ENCODE assay signal across 1 cellular context in the genomic region with DNA sequence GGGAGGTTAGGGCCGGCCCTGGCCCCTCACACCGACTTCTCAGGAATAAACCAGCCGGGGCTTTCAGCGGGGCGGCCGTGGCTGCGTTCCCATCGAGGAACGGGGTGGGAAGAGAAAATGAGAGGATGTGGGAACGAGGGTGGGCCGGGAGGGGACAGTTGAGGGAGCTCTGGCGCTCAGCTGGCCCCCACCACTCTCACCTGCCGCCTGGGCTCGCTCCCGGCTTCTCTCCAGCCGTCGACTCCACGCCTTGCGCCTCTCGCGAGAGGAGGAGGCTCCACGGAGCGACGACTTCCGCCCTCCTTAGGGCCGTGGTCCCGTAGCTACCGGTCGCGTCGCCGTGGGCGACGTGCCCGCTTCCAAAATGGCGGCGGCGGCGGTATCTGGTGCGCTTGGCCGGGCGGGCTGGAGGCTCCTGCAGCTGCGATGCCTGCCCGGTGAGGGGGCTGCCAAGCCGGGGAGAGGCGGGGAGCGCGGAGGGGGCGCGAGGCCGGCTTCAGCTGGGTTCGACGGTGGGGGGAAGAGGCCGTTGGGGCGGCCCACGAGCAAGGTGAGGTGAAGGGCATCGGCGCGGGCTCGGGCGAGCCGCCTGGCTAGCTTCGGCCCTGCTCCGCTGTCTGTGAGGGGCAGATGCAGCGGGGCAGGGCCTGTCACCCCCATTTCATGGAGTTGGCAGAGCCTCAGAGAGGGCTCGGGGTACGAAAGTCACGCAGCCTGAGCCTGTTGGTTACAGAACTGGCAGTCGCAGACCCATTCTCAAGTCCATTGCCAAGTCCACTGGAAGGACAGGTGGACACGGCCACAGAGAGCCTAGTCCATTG.
TF ChIP-seq lines count a peak whose summit lies in the region.

Gene CIAPIN1 (minus strand): TSS at position 244 of the 821 bp plus-strand sequence. CDS start 6,457 bp downstream, outside the sequence.
Gene COQ9 (plus strand): TSS at position 338 of the 821 bp plus-strand sequence. CDS start 27 bp downstream, at position 365.

TF ChIP-seq in K562, 482 proteins besides CTCF, POLR2A, EP300 and RAD21 (continued from another document and continues in another):
- TF ChIP-seq THRB (CRISPR knock-in tag; conservative IDR thresholded peaks at IDR 0.05) (no peak), ELK3 (CRISPR knock-in tag; IDR thresholded peaks at IDR 0.05) (no peak), LCOR (CRISPR knock-in tag; IDR thresholded peaks at IDR 0.05) (peak; percentile 87), PTTG1 (tag; IDR thresholded peaks at IDR 0.05; ENCODE audit: low read depth) (no peak), ZNF324 (CRISPR knock-in tag; IDR thresholded peaks at IDR 0.05) (no peak), SMARCA4 (IDR thresholded peaks at IDR 0.05) (no peak), CSDE1 (IDR thresholded peaks at IDR 0.05) (peak in 1 of 2 experiments; percentile 62; a peak in 1 of 4 replicates), SRSF3 (IDR thresholded peaks at IDR 0.05; ENCODE audit: insufficient read depth, low read length) (no peak), RBM17 (IDR thresholded peaks at IDR 0.05; ENCODE audit: borderline replicate concordance, low read depth, low read length) (no peak), VEZF1 (CRISPR knock-in tag; IDR thresholded peaks at IDR 0.05) (peak; percentile 64), NCOR1 (IDR thresholded peaks at IDR 0.05) (no peak), ZNF395 (CRISPR knock-in tag; IDR thresholded peaks at IDR 0.05) (peak; percentile 76; the same call in 1 of the 2 replicates), ZBTB40 (IDR thresholded peaks at IDR 0.05) (peak; percentile 87), ZBTB40 (CRISPR knock-in tag; IDR thresholded peaks at IDR 0.05) (no peak), CBX8 (IDR thresholded peaks at IDR 0.05; ENCODE audit: borderline replicate concordance, extremely low read depth, low read depth, low read length, poor library complexity, severe bottlenecking) (no peak), L3MBTL2 (IDR thresholded peaks at IDR 0.05) (peak; percentile 73), XRCC3 (IDR thresholded peaks at IDR 0.05) (no peak)
- TF ChIP-seq, protein P1, sequence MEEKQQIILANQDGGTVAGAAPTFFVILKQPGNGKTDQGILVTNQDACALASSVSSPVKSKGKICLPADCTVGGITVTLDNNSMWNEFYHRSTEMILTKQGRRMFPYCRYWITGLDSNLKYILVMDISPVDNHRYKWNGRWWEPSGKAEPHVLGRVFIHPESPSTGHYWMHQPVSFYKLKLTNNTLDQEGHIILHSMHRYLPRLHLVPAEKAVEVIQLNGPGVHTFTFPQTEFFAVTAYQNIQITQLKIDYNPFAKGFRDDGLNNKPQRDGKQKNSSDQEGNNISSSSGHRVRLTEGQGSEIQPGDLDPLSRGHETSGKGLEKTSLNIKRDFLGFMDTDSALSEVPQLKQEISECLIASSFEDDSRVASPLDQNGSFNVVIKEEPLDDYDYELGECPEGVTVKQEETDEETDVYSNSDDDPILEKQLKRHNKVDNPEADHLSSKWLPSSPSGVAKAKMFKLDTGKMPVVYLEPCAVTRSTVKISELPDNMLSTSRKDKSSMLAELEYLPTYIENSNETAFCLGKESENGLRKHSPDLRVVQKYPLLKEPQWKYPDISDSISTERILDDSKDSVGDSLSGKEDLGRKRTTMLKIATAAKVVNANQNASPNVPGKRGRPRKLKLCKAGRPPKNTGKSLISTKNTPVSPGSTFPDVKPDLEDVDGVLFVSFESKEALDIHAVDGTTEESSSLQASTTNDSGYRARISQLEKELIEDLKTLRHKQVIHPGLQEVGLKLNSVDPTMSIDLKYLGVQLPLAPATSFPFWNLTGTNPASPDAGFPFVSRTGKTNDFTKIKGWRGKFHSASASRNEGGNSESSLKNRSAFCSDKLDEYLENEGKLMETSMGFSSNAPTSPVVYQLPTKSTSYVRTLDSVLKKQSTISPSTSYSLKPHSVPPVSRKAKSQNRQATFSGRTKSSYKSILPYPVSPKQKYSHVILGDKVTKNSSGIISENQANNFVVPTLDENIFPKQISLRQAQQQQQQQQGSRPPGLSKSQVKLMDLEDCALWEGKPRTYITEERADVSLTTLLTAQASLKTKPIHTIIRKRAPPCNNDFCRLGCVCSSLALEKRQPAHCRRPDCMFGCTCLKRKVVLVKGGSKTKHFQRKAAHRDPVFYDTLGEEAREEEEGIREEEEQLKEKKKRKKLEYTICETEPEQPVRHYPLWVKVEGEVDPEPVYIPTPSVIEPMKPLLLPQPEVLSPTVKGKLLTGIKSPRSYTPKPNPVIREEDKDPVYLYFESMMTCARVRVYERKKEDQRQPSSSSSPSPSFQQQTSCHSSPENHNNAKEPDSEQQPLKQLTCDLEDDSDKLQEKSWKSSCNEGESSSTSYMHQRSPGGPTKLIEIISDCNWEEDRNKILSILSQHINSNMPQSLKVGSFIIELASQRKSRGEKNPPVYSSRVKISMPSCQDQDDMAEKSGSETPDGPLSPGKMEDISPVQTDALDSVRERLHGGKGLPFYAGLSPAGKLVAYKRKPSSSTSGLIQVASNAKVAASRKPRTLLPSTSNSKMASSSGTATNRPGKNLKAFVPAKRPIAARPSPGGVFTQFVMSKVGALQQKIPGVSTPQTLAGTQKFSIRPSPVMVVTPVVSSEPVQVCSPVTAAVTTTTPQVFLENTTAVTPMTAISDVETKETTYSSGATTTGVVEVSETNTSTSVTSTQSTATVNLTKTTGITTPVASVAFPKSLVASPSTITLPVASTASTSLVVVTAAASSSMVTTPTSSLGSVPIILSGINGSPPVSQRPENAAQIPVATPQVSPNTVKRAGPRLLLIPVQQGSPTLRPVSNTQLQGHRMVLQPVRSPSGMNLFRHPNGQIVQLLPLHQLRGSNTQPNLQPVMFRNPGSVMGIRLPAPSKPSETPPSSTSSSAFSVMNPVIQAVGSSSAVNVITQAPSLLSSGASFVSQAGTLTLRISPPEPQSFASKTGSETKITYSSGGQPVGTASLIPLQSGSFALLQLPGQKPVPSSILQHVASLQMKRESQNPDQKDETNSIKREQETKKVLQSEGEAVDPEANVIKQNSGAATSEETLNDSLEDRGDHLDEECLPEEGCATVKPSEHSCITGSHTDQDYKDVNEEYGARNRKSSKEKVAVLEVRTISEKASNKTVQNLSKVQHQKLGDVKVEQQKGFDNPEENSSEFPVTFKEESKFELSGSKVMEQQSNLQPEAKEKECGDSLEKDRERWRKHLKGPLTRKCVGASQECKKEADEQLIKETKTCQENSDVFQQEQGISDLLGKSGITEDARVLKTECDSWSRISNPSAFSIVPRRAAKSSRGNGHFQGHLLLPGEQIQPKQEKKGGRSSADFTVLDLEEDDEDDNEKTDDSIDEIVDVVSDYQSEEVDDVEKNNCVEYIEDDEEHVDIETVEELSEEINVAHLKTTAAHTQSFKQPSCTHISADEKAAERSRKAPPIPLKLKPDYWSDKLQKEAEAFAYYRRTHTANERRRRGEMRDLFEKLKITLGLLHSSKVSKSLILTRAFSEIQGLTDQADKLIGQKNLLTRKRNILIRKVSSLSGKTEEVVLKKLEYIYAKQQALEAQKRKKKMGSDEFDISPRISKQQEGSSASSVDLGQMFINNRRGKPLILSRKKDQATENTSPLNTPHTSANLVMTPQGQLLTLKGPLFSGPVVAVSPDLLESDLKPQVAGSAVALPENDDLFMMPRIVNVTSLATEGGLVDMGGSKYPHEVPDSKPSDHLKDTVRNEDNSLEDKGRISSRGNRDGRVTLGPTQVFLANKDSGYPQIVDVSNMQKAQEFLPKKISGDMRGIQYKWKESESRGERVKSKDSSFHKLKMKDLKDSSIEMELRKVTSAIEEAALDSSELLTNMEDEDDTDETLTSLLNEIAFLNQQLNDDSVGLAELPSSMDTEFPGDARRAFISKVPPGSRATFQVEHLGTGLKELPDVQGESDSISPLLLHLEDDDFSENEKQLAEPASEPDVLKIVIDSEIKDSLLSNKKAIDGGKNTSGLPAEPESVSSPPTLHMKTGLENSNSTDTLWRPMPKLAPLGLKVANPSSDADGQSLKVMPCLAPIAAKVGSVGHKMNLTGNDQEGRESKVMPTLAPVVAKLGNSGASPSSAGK (IDR thresholded peaks at IDR 0.05), result no peak
